24 cellular contexts compared by ENCODE assay signal in genomic region chr6:15506066-15506465, GRCh38.
DNase-seq lines count a peak whose midpoint lies in the region; ATAC-seq and TF ChIP-seq lines count a peak whose summit lies in the region.
"Had no signal": no experiment of that assay in that cellular context is flagged by ENCODE, and none has a peak within 500 bp of the region (broad histone marks: within the 10 kb centered on the region; RNA-seq: fewer than 3 reads in every experiment).

No MANE protein-coding gene starts in this region.

- no peak overlapping the region for H2BK120ac ChIP-seq in H9 (ENCODE audit: low read depth, low read length, poor library complexity, severe bottlenecking)

- H3K56ac ChIP-seq in H9 (ENCODE audit: insufficient read length, low read depth, low read length): no peak overlapping the region

- no peak overlapping the region for H3K4ac ChIP-seq in H9 (ENCODE audit: low read depth, low read length)

- peaks cover 3% of the 10 kb centered on the region for H4K20me1 ChIP-seq in H9 (ENCODE audit: control insufficient read depth, insufficient read depth, insufficient read length)

- no peaks in the 10 kb centered on the region for H3K27me3 Mint-ChIP-seq in activated T-cell treated with anti-CD3 and anti-CD28 coated beads, Interleukin-2, amount 50 U/mL, for 72 hours (ENCODE audit: low read depth)
- peaks cover 1% of the 10 kb centered on the region; the same call in 1 of the 2 replicates for H3K27me3 Mint-ChIP-seq in H9 (ENCODE audit: low read depth)
- peaks cover 8 to 35% (median 19%) of the 10 kb centered on the region in 3 donors for H3K27me3 Mint-ChIP-seq in immature natural killer cell (ENCODE audit: low read depth in 3 of 3)
- H3K27me3 Mint-ChIP-seq: activated CD8-positive, alpha-beta T cell treated with anti-CD3 and anti-CD28 coated beads for 36 hours; CD4-positive, alpha-beta memory T cell; T-cell had no signal

- no peak overlapping the region for H3K14ac ChIP-seq in H9 (ENCODE audit: insufficient read depth, low read length)

- H3K27me3 ChIP-seq in H9 (ENCODE audit: insufficient read depth, low read length) (no peaks in the 10 kb centered on the region), gastrocnemius medialis (no peaks in the 10 kb centered on the region)
- H3K27me3 ChIP-seq: uterus had no signal

- H3K4me3 Mint-ChIP-seq in activated T-cell treated with anti-CD3 and anti-CD28 coated beads, Interleukin-2, amount 50 U/mL, for 72 hours: no peak overlapping the region
- H3K4me3 Mint-ChIP-seq in H9 (no peak overlapping the region), immature natural killer cell (peak overlapping the region; percentile 51 to 74 (median 71))
- H3K4me3 Mint-ChIP-seq: activated CD8-positive, alpha-beta T cell treated with anti-CD3 and anti-CD28 coated beads for 36 hours; CD4-positive, alpha-beta memory T cell; T-cell had no signal

- H2AFZ ChIP-seq in H9 (ENCODE audit: low read length): no peak overlapping the region

- no peak for TF ChIP-seq POLR2A in gastrocnemius medialis (IDR thresholded peaks at IDR 0.05)

- no peak overlapping the region for H3T11ph ChIP-seq in H9 (ENCODE audit: low read length)

- H4K8ac ChIP-seq in H9 (replicated peaks; ENCODE audit: insufficient read length, low read depth, low read length): no peak overlapping the region

- WGBS in H9 (ENCODE audit: extremely low coverage, insufficient read length, low lambda C conversion rate): no CpG with 5 or more reads among the region's 7 CpGs

- peaks cover 2 to 37% of the 10 kb centered on the region in 2 donors for H3K36me3 Mint-ChIP-seq in activated T-cell treated with anti-CD3 and anti-CD28 coated beads, Interleukin-2, amount 50 U/mL, for 72 hours (ENCODE audit: insufficient read depth in 2 of 2)
- H3K36me3 Mint-ChIP-seq in H9 (ENCODE audit: insufficient read depth in 1 of 3, low read depth in 3 of 3) (peaks cover 77 to 98% (median 97%) of the 10 kb centered on the region in 3 experiments), immature natural killer cell (peaks cover 11 to 39% (median 11%) of the 10 kb centered on the region in 3 donors)

- H3K4me1 Mint-ChIP-seq in activated T-cell treated with anti-CD3 and anti-CD28 coated beads, Interleukin-2, amount 50 U/mL, for 72 hours (ENCODE audit: low read depth): peaks cover 9% of the 10 kb centered on the region
- H3K4me1 Mint-ChIP-seq in H9 (peaks cover 33 to 35% of the 10 kb centered on the region in 2 experiments), immature natural killer cell (peaks cover 56 to 73% of the 10 kb centered on the region in 2 donors)
- H3K4me1 Mint-ChIP-seq: T-cell had no signal

- DNase-seq in activated T-cell treated with anti-CD3 and anti-CD28 coated beads, Interleukin-2, amount 50 U/mL, for 72 hours: no peak
- DNase-seq in activated T-cell treated with anti-CD3 and anti-CD28 coated beads, Interleukin-2, amount 50 U/mL, for 48 hours: no peak
- no peak for DNase-seq in H9
- no peak for DNase-seq in immature natural killer cell
- peak in 1 of 2 donors; percentile 15 for DNase-seq in gastrocnemius medialis
- no peak for DNase-seq in T-helper 9 cell
- no peak for DNase-seq in dedifferentiated amniotic fluid mesenchymal stem cell (ENCODE audit: extremely low spot score)
- no peak for DNase-seq in SIG-M5 (lab: John Stamatoyannopoulos, UW)
- DNase-seq: activated CD8-positive, alpha-beta T cell treated with anti-CD3 and anti-CD28 coated beads for 36 hours; activated naive CD4-positive, alpha-beta T cell; AML-193; amygdala; CD4-positive, alpha-beta memory T cell; effector CD8-positive, alpha-beta T cell; kidney glomerular epithelial cell; NCI-H1417; NCI-H2081; NCI-H226; NCI-H69; stimulated activated CD4-positive, alpha-beta T cell treated with anti-CD3 and anti-CD28 coated beads, Interleukin-2, amount 100 ng/mL, for 48 hours; uterus had no signal

- peak overlapping the region; percentile 57 for H3K27ac Mint-ChIP-seq in activated T-cell treated with anti-CD3 and anti-CD28 coated beads, Interleukin-2, amount 50 U/mL, for 72 hours
- peak overlapping the region in 2 of 3 experiments; percentile 53 to 66; a peak in 2 of 7 replicates for H3K27ac Mint-ChIP-seq in H9
- H3K27ac Mint-ChIP-seq in immature natural killer cell: peak overlapping the region; percentile 77 to 91 (median 84)
- H3K27ac Mint-ChIP-seq: activated CD8-positive, alpha-beta T cell treated with anti-CD3 and anti-CD28 coated beads for 36 hours; T-cell had no signal

- H2BK20ac ChIP-seq in H9 (ENCODE audit: low read depth, low read length, poor library complexity, severe bottlenecking): no peak overlapping the region

- H3K9me3 ChIP-seq in H9 (ENCODE audit: control insufficient read depth, low read depth, low read length) (no peaks in the 10 kb centered on the region), gastrocnemius medialis (no peaks in the 10 kb centered on the region)
- H3K9me3 ChIP-seq: uterus had no signal

- H2BK15ac ChIP-seq in H9 (ENCODE audit: low read depth, low read length): no peak overlapping the region

- H3K23me2 ChIP-seq in H9 (ENCODE audit: insufficient read length, low read depth, low read length, poor library complexity, severe bottlenecking): no peaks in the 10 kb centered on the region

- TF ChIP-seq CTCF in H9 (conservative IDR thresholded peaks at IDR 0.05) (no peak), gastrocnemius medialis (IDR thresholded peaks at IDR 0.05 in 4 of 5, conservative IDR thresholded peaks at IDR 0.05 in 1 of 5) (no peak)

- no peaks in the 10 kb centered on the region for H3K9me3 Mint-ChIP-seq in activated T-cell treated with anti-CD3 and anti-CD28 coated beads, Interleukin-2, amount 50 U/mL, for 72 hours
- no peaks in the 10 kb centered on the region for H3K9me3 Mint-ChIP-seq in H9
- no peaks in the 10 kb centered on the region for H3K9me3 Mint-ChIP-seq in immature natural killer cell
- H3K9me3 Mint-ChIP-seq: activated CD8-positive, alpha-beta T cell treated with anti-CD3 and anti-CD28 coated beads for 36 hours; T-cell had no signal

- peaks cover 6% of the 10 kb centered on the region for H3K79me1 ChIP-seq in H9 (ENCODE audit: insufficient read depth, low read depth, low read length, poor library complexity, severe bottlenecking)

- in situ Hi-C loops in gastrocnemius medialis (cut with MboI; ENCODE audit: low sequenced_read_pairs in 4 of 4): loop anchor here in 1 of 4 donors (25.0 kb wide), 1 partner anchor 106 kb away; no protein-coding TSS in a partner anchor

- no peak overlapping the region for H3K23ac ChIP-seq in H9 (ENCODE audit: insufficient read length, low read depth, low read length)

- no peak overlapping the region for H3K4me2 ChIP-seq in H9 (ENCODE audit: insufficient read depth, insufficient read length, low read length)

- intact Hi-C loops in gastrocnemius medialis (cut with DNase I; ENCODE audit: low total_unique reads): no loop called here

- no peak overlapping the region for H3K4me3 ChIP-seq in gastrocnemius medialis
- H3K4me3 ChIP-seq: GM12878, uterus had no signal

- H2BK12ac ChIP-seq in H9 (ENCODE audit: insufficient read length, low read depth, low read length): no peak overlapping the region

- no peak overlapping the region for H4K5ac ChIP-seq in H9 (ENCODE audit: insufficient read length, low read depth, low read length)

- ATAC-seq in activated T-cell treated with anti-CD3 and anti-CD28 coated beads, Interleukin-2, amount 50 U/mL, for 72 hours (replicated peaks in 1 of 2): no peak
- no peak for ATAC-seq in gastrocnemius medialis
- ATAC-seq: activated CD8-positive, alpha-beta T cell treated with anti-CD3 and anti-CD28 coated beads for 36 hours; GM12878; T-cell had no signal

- H3K27ac ChIP-seq in H9 (ENCODE audit: insufficient read length, low read depth, low read length): no peak overlapping the region
- H3K27ac ChIP-seq in gastrocnemius medialis: peak overlapping the region; percentile 29 to 92 (median 84)
- H3K27ac ChIP-seq: epithelial cell of prostate had no signal

- H2AK5ac ChIP-seq in H9 (ENCODE audit: insufficient read length, low read length): no peak overlapping the region

- peaks cover 0 to 7% of the 10 kb centered on the region in 2 donors for H3K36me3 ChIP-seq in gastrocnemius medialis
- H3K36me3 ChIP-seq: uterus had no signal

- H3K79me2 ChIP-seq in H9 (ENCODE audit: insufficient read depth, low read length): peaks cover 15% of the 10 kb centered on the region; the same call in 1 of the 2 replicates

- H4K91ac ChIP-seq in H9 (ENCODE audit: insufficient read length, low read depth, low read length): no peak overlapping the region

- H3K4me1 ChIP-seq in H9 (ENCODE audit: insufficient read depth, low read length): no peaks in the 10 kb centered on the region; the same call in 1 of the 2 replicates
- peaks cover 57 to 71% of the 10 kb centered on the region in 2 donors for H3K4me1 ChIP-seq in gastrocnemius medialis

- H3K9ac ChIP-seq in H9 (ENCODE audit: extremely low read depth, insufficient read length, low read length): no peak overlapping the region

- H3K18ac ChIP-seq in H9 (ENCODE audit: insufficient read length, low read depth, low read length): no peak overlapping the region

- no peak overlapping the region for H2BK5ac ChIP-seq in H9 (ENCODE audit: insufficient read length, low read length)

Comparison
In these comparisons a context has a peak if more than half of its experiments do, and no peak if none do; other contexts are left out.
1. H3K4me3 Mint-ChIP-seq: peak in immature natural killer cell (5 of 5); none in activated T-cell treated with anti-CD3 and anti-CD28 coated beads, Interleukin-2, amount 50 U/mL, for 72 hours (0 of 2) and H9 (0 of 2).
2. Peak in every context shown above with its lines, with median percentiles within 50 percentile points of each other: H3K27ac Mint-ChIP-seq.